In genomic region chr3:44365952-44366351, GRCh38 we compare ENCODE assay signal across 18 cellular contexts. TPM values are rescaled to one million over a fixed set of nuclear protein-coding genes. Genes with fewer than 3 reads are reported as not detected.
A peak's percentile ranks its signal among the peaks of the same experiment; 100 is the strongest.
DNase-seq lines count a peak whose midpoint lies in the region; ATAC-seq, FAIRE-seq and TF ChIP-seq lines count a peak whose summit lies in the region.
"Had no signal": no experiment of that assay in that cellular context is flagged by ENCODE, and none has a peak within 500 bp of the region (broad histone marks: within the 10 kb centered on the region; RNA-seq: fewer than 3 reads in every experiment).

No MANE protein-coding gene starts in this region.

- intact Hi-C loops in HepG2 (cut with micrococcal nuclease; ENCODE audit: unreplicated experiment) = no loop called here
- intact Hi-C loops in body of pancreas (cut with DNase I) = no loop called here

- ATAC-seq in GM23338 (peak; percentile 45; the same call in 1 of the 3 replicates), HepG2 (no peak), body of pancreas (no peak), GM19324 (IDR thresholded peaks at IDR 0.05; ENCODE audit: low FRiP score, unreplicated experiment) (no peak)

- H3K27ac Mint-ChIP-seq in GM23338 (no peak overlapping the region), progenitor cell of endocrine pancreas (no peak overlapping the region)
- H3K27ac Mint-ChIP-seq: CD4-positive, alpha-beta memory T cell had no signal

- H3K36me3 ChIP-seq in GM23338 (ENCODE audit: insufficient read depth) = no peaks in the 10 kb centered on the region
- H3K36me3 ChIP-seq in HepG2 (replicated peaks in 1 of 2; ENCODE audit: control insufficient read depth in 1 of 2, insufficient read depth in 2 of 2, low read length in 2 of 2) = peaks cover 0 to 1% of the 10 kb centered on the region in 2 experiments; a peak in 1 of 5 replicates
- no peaks in the 10 kb centered on the region for H3K36me3 ChIP-seq in body of pancreas (replicated peaks in 1 of 2; ENCODE audit: insufficient read depth in 1 of 2, low read depth in 2 of 2)

- no peaks in the 10 kb centered on the region for H3K9me2 ChIP-seq in GM23338 (ENCODE audit: insufficient read depth)

- peaks cover 15% of the 10 kb centered on the region for H3K4me1 Mint-ChIP-seq in GM23338
- peaks cover 24% of the 10 kb centered on the region for H3K4me1 Mint-ChIP-seq in progenitor cell of endocrine pancreas (ENCODE audit: low read depth)
- H3K4me1 Mint-ChIP-seq: CD4-positive, alpha-beta memory T cell had no signal

- in situ Hi-C loops in HepG2 (cut with HindIII; ENCODE audit: extremely low pct_ligation_motif_present, low pct_unique_long_range_greater_than_20kb) = no loop called here

- POLR2A ChIA-PET in HepG2 (lab: Yijun Ruan, JAX) = no interaction called here

- H3K27me3 ChIP-seq in GM23338 (ENCODE audit: insufficient read depth) (no peaks in the 10 kb centered on the region), HepG2 (ENCODE audit: control insufficient read depth in 1 of 2, insufficient read depth in 2 of 2, low read length in 2 of 2) (no peaks in the 10 kb centered on the region), body of pancreas (no peaks in the 10 kb centered on the region)

- BruUV-seq in HepG2 (replicated peaks; lab: Mats Ljungman, UMichigan) = no TSS peak

- H3K4me2 ChIP-seq in GM23338 = no peak overlapping the region
- H3K4me2 ChIP-seq in HepG2 (ENCODE audit: low read depth, low read length) = no peak overlapping the region

- no peak for TF ChIP-seq POLR2A in HepG2 (IDR thresholded peaks at IDR 0.05; ENCODE audit: insufficient read depth in 1 of 2, low read depth in 2 of 2, low read length in 2 of 2)
- no peak for TF ChIP-seq POLR2A in body of pancreas (IDR thresholded peaks at IDR 0.05)

- DNase-seq in GM23338 (ENCODE audit: low spot score) (no peak), NCI-H69 (lab: John Stamatoyannopoulos, UW) (peak; percentile 0), HepG2 (ENCODE audit: low spot score) (no peak), body of pancreas (no peak), progenitor cell of endocrine pancreas (ENCODE audit: low spot score, unreplicated experiment) (no peak), GM19240 (ENCODE audit: insufficient read length, low spot score) (no peak)
- DNase-seq: ACHN; C1 segment of cervical spinal cord; Caco-2; CD4-positive, alpha-beta memory T cell; DMS153; DND-41; GOT3; HCEC 1CT had no signal

- H4K20me1 ChIP-seq in GM23338 (replicated peaks; ENCODE audit: insufficient read depth) (0 out of 2 replicates have a peak, but pooled peaks cover 3% of the 10 kb centered on the region), HepG2 (ENCODE audit: insufficient read depth, low read length) (no peaks in the 10 kb centered on the region)

- 97% methylated on average over 1 of the region's 1 CpG for WGBS in HepG2 (ENCODE audit: low lambda C conversion rate)
- 82 to 83% methylated on average over 1 of the region's 1 CpG for WGBS in body of pancreas, 2 donors

- H3K4me3 Mint-ChIP-seq in GM23338 (no peak overlapping the region), progenitor cell of endocrine pancreas (ENCODE audit: low read depth) (no peak overlapping the region)
- H3K4me3 Mint-ChIP-seq: CD4-positive, alpha-beta memory T cell had no signal

- H3K27ac ChIP-seq in GM23338 (ENCODE audit: low read depth) = no peak overlapping the region
- H3K27ac ChIP-seq in HepG2 (ENCODE audit: extremely low read length, insufficient read depth, low read length) = no peak overlapping the region
- no peak overlapping the region for H3K27ac ChIP-seq in body of pancreas

- TF ChIP-seq CTCF in GM23338 (conservative IDR thresholded peaks at IDR 0.05; ENCODE audit: low read depth in 2 of 2) = no peak
- no peak for TF ChIP-seq CTCF in HepG2 (CRISPR knock-in tag; IDR thresholded peaks at IDR 0.05)
- TF ChIP-seq CTCF in body of pancreas (IDR thresholded peaks at IDR 0.05) = no peak
- TF ChIP-seq CTCF in progenitor cell of endocrine pancreas (IDR thresholded peaks at IDR 0.05; ENCODE audit: unreplicated experiment) = no peak

- H3F3A ChIP-seq in GM23338 (replicated peaks; ENCODE audit: low read depth) = no peaks in the 10 kb centered on the region

- H3K4me1 ChIP-seq in GM23338 (ENCODE audit: insufficient read depth) (no peaks in the 10 kb centered on the region), HepG2 (ENCODE audit: insufficient read depth, low read length) (peaks cover 41% of the 10 kb centered on the region), body of pancreas (peaks cover 18% of the 10 kb centered on the region)

- H2AFZ ChIP-seq in GM23338 = no peak overlapping the region
- no peak overlapping the region for H2AFZ ChIP-seq in HepG2 (ENCODE audit: low read length)

- H3K9ac ChIP-seq in HepG2 (ENCODE audit: insufficient read depth, low read depth, low read length) = no peak overlapping the region

- H3K27me3 Mint-ChIP-seq in GM23338 (ENCODE audit: insufficient read depth, low read depth, poor library complexity) (no peaks in the 10 kb centered on the region), progenitor cell of endocrine pancreas (no peaks in the 10 kb centered on the region)
- H3K27me3 Mint-ChIP-seq: CD4-positive, alpha-beta memory T cell had no signal

- no peak for FAIRE-seq in HepG2 (lab: Jason Lieb, UNC)
- FAIRE-seq: G401.6, GM12892, H54 had no signal

- H3K9me3 ChIP-seq in HepG2 (ENCODE audit: low read length) (no peaks in the 10 kb centered on the region), body of pancreas (no peaks in the 10 kb centered on the region)
- H3K9me3 ChIP-seq: Caco-2 had no signal

- no peak for TF ChIP-seq RAD21 in HepG2 (CRISPR knock-in tag; IDR thresholded peaks at IDR 0.05)

- TF ChIP-seq EP300 in HepG2 (IDR thresholded peaks at IDR 0.05; ENCODE audit: low read depth in 2 of 2, low read length in 2 of 2) = no peak
- no peak for TF ChIP-seq EP300 in HepG2 (CRISPR knock-in tag; IDR thresholded peaks at IDR 0.05; ENCODE audit: borderline replicate concordance)

- CTCF ChIA-PET in HepG2 (lab: Yijun Ruan, JAX; ENCODE audit: low intra/inter-chr PET ratio, low total read pairs) = no interaction called here

- H3K36me3 Mint-ChIP-seq in GM23338 (ENCODE audit: low read depth) = 0 out of 3 replicates have a peak, but pooled peaks cover 3% of the 10 kb centered on the region
- H3K36me3 Mint-ChIP-seq in progenitor cell of endocrine pancreas (ENCODE audit: insufficient read depth) = peaks cover 20% of the 10 kb centered on the region

- no peaks in the 10 kb centered on the region for H3K9me3 Mint-ChIP-seq in GM23338
- H3K9me3 Mint-ChIP-seq in progenitor cell of endocrine pancreas (ENCODE audit: low read depth) = no peaks in the 10 kb centered on the region
- H3K9me3 Mint-ChIP-seq: CD4-positive, alpha-beta memory T cell had no signal

- no peaks in the 10 kb centered on the region for H3K79me2 ChIP-seq in GM23338 (replicated peaks; ENCODE audit: insufficient read depth)
- no peaks in the 10 kb centered on the region for H3K79me2 ChIP-seq in HepG2 (ENCODE audit: insufficient read depth, low read length)

- H3K4me3 ChIP-seq in GM23338 (no peak overlapping the region), HepG2 (replicated peaks in 1 of 3; ENCODE audit: insufficient read depth in 1 of 3, low read depth in 2 of 3, low read length in 3 of 3) (no peak overlapping the region), body of pancreas (no peak overlapping the region)

TF ChIP-seq in GM23338, 12 proteins besides CTCF, POLR2A, EP300 and RAD21 (continues in another document):
- no peak for TF ChIP-seq STAT1 (IDR thresholded peaks at IDR 0.05; ENCODE audit: unreplicated experiment)

TF ChIP-seq in HepG2, 621 proteins besides CTCF, POLR2A, EP300 and RAD21:
- TF ChIP-seq, protein P1, sequence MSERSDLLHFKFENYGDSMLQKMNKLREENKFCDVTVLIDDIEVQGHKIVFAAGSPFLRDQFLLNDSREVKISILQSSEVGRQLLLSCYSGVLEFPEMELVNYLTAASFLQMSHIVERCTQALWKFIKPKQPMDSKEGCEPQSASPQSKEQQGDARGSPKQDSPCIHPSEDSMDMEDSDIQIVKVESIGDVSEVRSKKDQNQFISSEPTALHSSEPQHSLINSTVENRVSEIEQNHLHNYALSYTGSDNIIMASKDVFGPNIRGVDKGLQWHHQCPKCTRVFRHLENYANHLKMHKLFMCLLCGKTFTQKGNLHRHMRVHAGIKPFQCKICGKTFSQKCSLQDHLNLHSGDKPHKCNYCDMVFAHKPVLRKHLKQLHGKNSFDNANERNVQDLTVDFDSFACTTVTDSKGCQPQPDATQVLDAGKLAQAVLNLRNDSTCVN (CRISPR knock-in tag; IDR thresholded peaks at IDR 0.05; ENCODE audit: borderline replicate concordance) = no peak
- TF ChIP-seq HES4 (CRISPR knock-in tag; IDR thresholded peaks at IDR 0.05; ENCODE audit: borderline replicate concordance) (no peak), MAFK (conservative IDR thresholded peaks at IDR 0.05 in 1 of 2, IDR thresholded peaks at IDR 0.05 in 1 of 2; ENCODE audit: low read length in 2 of 2) (peak; percentile 41 to 43; a peak in 2 of 4 replicates), MAFF (IDR thresholded peaks at IDR 0.05; ENCODE audit: low read depth, low read length) (peak; percentile 53)

RNA-seq across cellular contexts. Expression of gene TCAIM, which starts 27.4 kb away (rescaled TPM):
- 26.0 and 35.0 TPM in 2 replicates for total RNA-seq in GM23338 (2014; rRNA removed; shearing (Covaris generic))
- 9.8 and 10.3 TPM in 2 replicates for polyA plus RNA-seq in GM23338 (2016; fragmentation: Nextera tagmentation; extraction: Ambion mirVana)
- 16.9 and 21.1 TPM in 2 replicates for total RNA-seq in HepG2 (2016; rRNA removed; fragmentation: Illumina TruSeq; extraction: Trizol)
- total RNA-seq in HepG2 (2016; cell fraction: cytosol; rRNA removed; fragmentation: Illumina TruSeq; extraction: Trizol; ENCODE audit: low read depth) = 6.7 and 7.8 TPM in 2 replicates
- 17.8 and 21.2 TPM in 2 replicates for total RNA-seq in HepG2 (2016; cell fraction: insoluble cytoplasmic fraction; rRNA removed; fragmentation: Illumina TruSeq; extraction: Trizol)
- 20.0 and 22.2 TPM in 2 replicates for total RNA-seq in HepG2 (2016; cell fraction: membrane; rRNA removed; fragmentation: Illumina TruSeq; extraction: Trizol)
- total RNA-seq in HepG2 (2016; cell fraction: nucleus; rRNA removed; fragmentation: Illumina TruSeq; extraction: Trizol) = 15.7 and 17.9 TPM in 2 replicates
- polyA plus RNA-seq in HepG2 (2011; rRNA removed) = 19.0 and 22.6 TPM in 2 replicates
- polyA plus RNA-seq in HepG2 (2011; cell fraction: cytosol; rRNA removed) = 11.0 and 16.5 TPM in 2 replicates
- polyA plus RNA-seq in HepG2 (2011; cell fraction: nucleus; rRNA removed) = 6.5 and 9.8 TPM in 2 replicates
- 15.7 and 18.9 TPM in 2 replicates for polyA plus RNA-seq in HepG2 (2012)
- 4.5 and 5.9 TPM in 2 replicates for polyA plus RNA-seq in HepG2 (2016; cell fraction: cytosol; fragmentation: Illumina TruSeq; extraction: Trizol; ENCODE audit: low read depth)
- polyA plus RNA-seq in HepG2 (2016; cell fraction: insoluble cytoplasmic fraction; fragmentation: Illumina TruSeq; extraction: Trizol; ENCODE audit: low read depth) = 22.1 and 23.4 TPM in 2 replicates
- polyA plus RNA-seq in HepG2 (2016; cell fraction: membrane; fragmentation: Illumina TruSeq; extraction: Trizol; ENCODE audit: low read depth) = 15.2 and 16.2 TPM in 2 replicates
- 16.2 and 16.8 TPM in 2 replicates for polyA plus RNA-seq in HepG2 (2016; cell fraction: nucleus; fragmentation: Illumina TruSeq; extraction: Trizol; ENCODE audit: insufficient read depth, low read depth)
- 14.6 and 18.4 TPM in 2 replicates for polyA minus RNA-seq in HepG2 (2011; rRNA and poly(A)+ RNA removed; ENCODE audit: low replicate concordance)
- 13.4 and 14.5 TPM in 2 replicates for polyA minus RNA-seq in HepG2 (2011; cell fraction: cytosol; rRNA and poly(A)+ RNA removed)
- 38.5 and 44.3 TPM in 2 replicates for polyA minus RNA-seq in HepG2 (2011; cell fraction: nucleus; rRNA and poly(A)+ RNA removed)
- 10 to 100 TPM; 14.8 to 15.6 TPM for total RNA-seq in body of pancreas
- 33.8 and 34.1 TPM in 2 replicates for total RNA-seq in progenitor cell of endocrine pancreas
